In genomic region chr4:124713213-124713592, GRCh38 we compare ENCODE assay signal across 1 cellular context.
TF ChIP-seq lines count a peak whose summit lies in the region.

No MANE protein-coding gene starts in this region.

TF ChIP-seq in GM23338, 12 proteins besides CTCF, POLR2A, EP300 and RAD21 (continued from another document):
- TF ChIP-seq CREB1 (CRISPR knock-in tag; IDR thresholded peaks at IDR 0.05; ENCODE audit: low read depth) (no peak), REST (IDR thresholded peaks at IDR 0.05; ENCODE audit: unreplicated experiment) (no peak), JUNB (IDR thresholded peaks at IDR 0.05; ENCODE audit: unreplicated experiment) (no peak), ZNF114 (CRISPR knock-in tag; IDR thresholded peaks at IDR 0.05) (no peak)
